12 cellular contexts compared by ENCODE assay signal in genomic region chr4:150072906-150073714, GRCh38. TPM values are rescaled to one million over a fixed set of nuclear protein-coding genes. Genes with fewer than 3 reads are reported as not detected.
DNase-seq lines count a peak whose midpoint lies in the region; ATAC-seq, FAIRE-seq and TF ChIP-seq lines count a peak whose summit lies in the region.
"Had no signal": no experiment of that assay in that cellular context is flagged by ENCODE, and none has a peak within 500 bp of the region (broad histone marks: within the 10 kb centered on the region; RNA-seq: fewer than 3 reads in every experiment).

No MANE protein-coding gene starts in this region.

- H3K4me1 ChIP-seq in astrocyte (ENCODE audit: insufficient read depth, low read length) (peaks cover 6% of the 10 kb centered on the region), thoracic aorta (ENCODE audit: control insufficient read depth in 1 of 2, low read depth in 2 of 2) (peaks cover 9 to 22% of the 10 kb centered on the region in 2 donors)

- peak overlapping the region; percentile 83 for H3K27ac Mint-ChIP-seq in HFFc6
- no peak overlapping the region for H3K27ac Mint-ChIP-seq in astrocyte (ENCODE audit: unreplicated experiment)
- H3K27ac Mint-ChIP-seq: activated CD4-positive, alpha-beta T cell treated with anti-CD3 and anti-CD28 coated beads, Interleukin-2, amount 10 ng/mL, durations not matched to agents 24 days and 14 days had no signal

- H3K9me3 Mint-ChIP-seq in HFFc6 (no peaks in the 10 kb centered on the region), astrocyte (ENCODE audit: unreplicated experiment) (no peaks in the 10 kb centered on the region)

- H3K27ac ChIP-seq in astrocyte (ENCODE audit: low read depth, low read length) (peak overlapping the region; percentile 43), thoracic aorta (peak overlapping the region; percentile 29 to 55)
- H3K27ac ChIP-seq: ovary had no signal

- no peaks in the 10 kb centered on the region for H3K36me3 ChIP-seq in astrocyte (ENCODE audit: insufficient read depth, low read length)
- no peaks in the 10 kb centered on the region for H3K36me3 ChIP-seq in thoracic aorta
- H3K36me3 ChIP-seq: ovary, tibial nerve had no signal

- H3K79me2 ChIP-seq in astrocyte (ENCODE audit: insufficient read depth, low read length), result no peaks in the 10 kb centered on the region

- H3K4me2 ChIP-seq in astrocyte (ENCODE audit: low read length), result peak overlapping the region; percentile 43

- FAIRE-seq in astrocyte (lab: Jason Lieb, UNC), result peak; percentile 60

- no peak overlapping the region for H3K9ac ChIP-seq in astrocyte (ENCODE audit: low read length)

- H3K4me3 Mint-ChIP-seq in HFFc6 (peak overlapping the region; percentile 43), astrocyte (ENCODE audit: unreplicated experiment) (no peak overlapping the region)
- H3K4me3 Mint-ChIP-seq: activated CD4-positive, alpha-beta T cell treated with anti-CD3 and anti-CD28 coated beads, Interleukin-2, amount 10 ng/mL, durations not matched to agents 24 days and 14 days had no signal

- H3K4me1 Mint-ChIP-seq in HFFc6 (ENCODE audit: low read depth) (peaks cover 59% of the 10 kb centered on the region), astrocyte (ENCODE audit: low read depth, unreplicated experiment) (peaks cover 5% of the 10 kb centered on the region)
- H3K4me1 Mint-ChIP-seq: activated CD4-positive, alpha-beta T cell treated with anti-CD3 and anti-CD28 coated beads, Interleukin-2, amount 10 ng/mL, durations not matched to agents 24 days and 14 days had no signal

- H3K27me3 Mint-ChIP-seq in HFFc6 (ENCODE audit: insufficient read depth), result no peaks in the 10 kb centered on the region
- peaks cover 6% of the 10 kb centered on the region for H3K27me3 Mint-ChIP-seq in astrocyte (ENCODE audit: low read depth, unreplicated experiment)

- H2AFZ ChIP-seq in astrocyte (ENCODE audit: low read depth, low read length), result no peak overlapping the region

- H3K4me3 ChIP-seq in astrocyte (ENCODE audit: insufficient read depth, low read depth, low read length), result no peak overlapping the region
- H3K4me3 ChIP-seq in thoracic aorta, result no peak overlapping the region
- H3K4me3 ChIP-seq: ovary, tibial nerve had no signal

- peaks cover 9% of the 10 kb centered on the region for H3K36me3 Mint-ChIP-seq in HFFc6 (ENCODE audit: low read depth)
- H3K36me3 Mint-ChIP-seq in astrocyte (ENCODE audit: low read depth, unreplicated experiment), result no peaks in the 10 kb centered on the region

- ATAC-seq in thoracic aorta (ENCODE audit: insufficient number of reproducible peaks, low FRiP score, low read depth) (peak; percentile 92), GM21367 (IDR thresholded peaks at IDR 0.05; ENCODE audit: unreplicated experiment) (no peak)

- H3K27me3 ChIP-seq in astrocyte (ENCODE audit: insufficient read depth, low read length) (no peaks in the 10 kb centered on the region), thoracic aorta (replicated peaks; ENCODE audit: insufficient read depth) (no peaks in the 10 kb centered on the region)
- H3K27me3 ChIP-seq: ovary, tibial nerve had no signal

- no peak for TF ChIP-seq CTCF in HFFc6 (IDR thresholded peaks at IDR 0.05)
- no peak for TF ChIP-seq CTCF in astrocyte (IDR thresholded peaks at IDR 0.05; ENCODE audit: insufficient read depth, low read depth, low read length)
- no peak for TF ChIP-seq CTCF in thoracic aorta (IDR thresholded peaks at IDR 0.05)

- peak; percentile 92 for DNase-seq in HFFc6
- peak; percentile 94 for DNase-seq in astrocyte (ENCODE audit: low read depth)
- DNase-seq in glomerular visceral epithelial cell (ENCODE audit: extremely low spot score), result peak; percentile 56
- no peak for DNase-seq in thoracic aorta (ENCODE audit: low spot score)
- DNase-seq in medulla oblongata (ENCODE audit: extremely low spot score), result no peak
- no peak for DNase-seq in NCI-H2029 treated with DMSO at 0.1 percent for 48 hours (lab: John Stamatoyannopoulos, UW)
- DNase-seq: activated CD4-positive, alpha-beta T cell treated with anti-CD3 and anti-CD28 coated beads, Interleukin-2, amount 10 ng/mL, durations not matched to agents 24 days and 14 days; activated naive CD4-positive, alpha-beta T cell; GOT3; ovary had no signal

- no peaks in the 10 kb centered on the region for H4K20me1 ChIP-seq in astrocyte (ENCODE audit: insufficient read depth, low read length)

- H3K9me3 ChIP-seq in astrocyte (ENCODE audit: insufficient read depth, low read depth, low read length) (no peaks in the 10 kb centered on the region), thoracic aorta (no peaks in the 10 kb centered on the region)
- H3K9me3 ChIP-seq: ovary, tibial nerve had no signal

RNA-seq across cellular contexts. Expression of gene DCLK2, which starts 5.1 kb away (rescaled TPM):
- total RNA-seq in HFFc6 (2021; fragmentation: NEBNext Ultra II Directional; extraction: Animal tissue kit (Norgen Biotek cat#: 25700)), result 10 to 100 TPM; 36.7 to 53.7 (median 38.4) TPM
- total RNA-seq in astrocyte (6.2 and 6.9 TPM in 2 replicates), thoracic aorta (10 to 100 TPM; 18.3 to 32.2 TPM)
- total RNA-seq: activated CD4-positive, alpha-beta T cell treated with anti-CD3 and anti-CD28 coated beads, Interleukin-2, amount 10 ng/mL, durations not matched to agents 24 days and 14 days had no signal

Comparison
In these comparisons a context has a peak if more than half of its experiments do, and no peak if none do; other contexts are left out.
1. DNase-seq: peak in HFFc6 (single experiment), astrocyte (single experiment) and glomerular visceral epithelial cell (single experiment); none in thoracic aorta (single experiment), medulla oblongata (single experiment) and NCI-H2029 treated with DMSO at 0.1 percent for 48 hours (single experiment).